8 cellular contexts compared by ENCODE assay signal in the genomic region with DNA sequence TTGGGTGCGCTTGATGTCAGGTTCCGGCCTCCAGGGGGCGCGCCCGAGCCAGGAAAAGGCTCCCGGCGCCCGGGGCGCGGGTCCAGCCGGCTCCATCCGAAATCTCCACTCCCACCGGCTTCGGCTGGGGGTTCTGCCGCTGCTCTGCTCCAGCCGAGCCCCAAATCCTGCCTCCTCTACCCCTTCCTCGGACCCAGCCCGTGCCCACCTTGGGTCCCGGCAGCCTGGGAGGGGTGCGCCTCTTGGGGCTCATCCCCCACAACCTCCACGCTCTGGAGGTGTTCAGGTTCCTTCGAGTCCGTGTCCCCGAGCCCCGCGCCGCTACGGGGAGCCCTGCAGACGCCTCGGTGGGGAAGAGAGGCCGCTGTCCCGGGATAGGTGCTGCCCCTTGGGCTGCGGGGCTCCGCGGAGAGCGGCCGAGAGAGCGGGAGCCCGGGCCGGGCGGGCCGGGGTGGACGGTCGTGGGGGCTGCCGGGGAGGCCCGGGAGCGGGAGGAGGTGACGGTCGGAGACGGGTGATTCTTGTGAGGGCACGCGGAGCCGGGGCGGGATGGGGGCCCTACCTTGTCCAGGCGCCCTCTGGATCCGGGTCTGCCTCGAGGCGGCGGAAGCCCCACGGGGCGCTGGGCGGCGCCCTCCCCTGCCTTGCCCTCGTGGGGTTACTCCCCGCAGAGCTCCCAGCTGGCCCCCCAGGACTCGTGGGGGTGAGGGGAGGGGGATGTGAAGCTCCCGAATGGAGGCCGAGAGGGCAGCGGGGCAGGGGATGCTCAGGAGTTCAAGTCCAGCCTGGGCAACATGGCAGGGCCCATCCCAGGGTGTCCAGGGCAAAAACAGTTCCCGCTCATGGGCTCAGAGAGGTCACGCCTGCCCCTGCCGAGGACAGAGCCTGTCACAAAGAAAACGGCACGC. TPM values are rescaled to one million over a fixed set of nuclear protein-coding genes. Genes with fewer than 3 reads are reported as not detected.
A peak's percentile ranks its signal among the peaks of the same experiment; 100 is the strongest.
DNase-seq lines count a peak whose midpoint lies in the region; ATAC-seq, FAIRE-seq and TF ChIP-seq lines count a peak whose summit lies in the region.

No MANE protein-coding gene starts in this region.

- H3K36me3 ChIP-seq in colonic mucosa, result no peaks in the 10 kb centered on the region
- no peaks in the 10 kb centered on the region for H3K36me3 ChIP-seq in HepG2 (replicated peaks in 1 of 2; ENCODE audit: control insufficient read depth in 1 of 2, insufficient read depth in 2 of 2, low read length in 2 of 2)

- intact Hi-C loops in colonic mucosa (cut with DNase I) (loop anchor here (5.0 to 10.0 kb wide), 2 partner anchors 112 to 160 kb away; no protein-coding TSS in a partner anchor), HepG2 (cut with micrococcal nuclease; ENCODE audit: unreplicated experiment) (no loop called here)

- H3K9me3 ChIP-seq in A549 (no peaks in the 10 kb centered on the region), colonic mucosa (no peaks in the 10 kb centered on the region), HepG2 (ENCODE audit: low read length) (no peaks in the 10 kb centered on the region)

- no peaks in the 10 kb centered on the region for H4K20me1 ChIP-seq in HepG2 (ENCODE audit: insufficient read depth, low read length)

- CTCF ChIA-PET in A549 (lab: Yijun Ruan, JAX) (interaction anchor here (0.9 to 2.5 kb wide), 6 partner anchors 17 to 205 kb away, joined by 3 to 15 read pairs (median 4); no protein-coding TSS in a partner anchor), HepG2 (lab: Yijun Ruan, JAX; ENCODE audit: low intra/inter-chr PET ratio, low total read pairs) (interaction anchor here (1.0 to 2.0 kb wide), 3 partner anchors 30 to 118 kb away, joined by 3 to 13 read pairs (median 8); no protein-coding TSS in a partner anchor)

- H3K4me2 ChIP-seq in A549, result peak overlapping the region; percentile 99
- peak overlapping the region; percentile 95 for H3K4me2 ChIP-seq in HepG2 (ENCODE audit: low read depth, low read length)

- peak; percentile 95 for ATAC-seq in A549
- peak; percentile 90 for ATAC-seq in HepG2

- peak overlapping the region in 1 of 2 donors; percentile 70 for H3K9ac ChIP-seq in colonic mucosa (ENCODE audit: low read depth in 2 of 2, low read length in 2 of 2)
- H3K9ac ChIP-seq in HepG2 (ENCODE audit: insufficient read depth, low read depth, low read length), result no peak overlapping the region

- DNase-seq in A549 (ENCODE audit: low read depth in 1 of 2, low spot score in 1 of 2), result peak; percentile 68 to 78
- peak; percentile 91 for DNase-seq in GM13976 (ENCODE audit: low spot score)
- peak; percentile 18 for DNase-seq in NCI-H146 treated with DMSO at 0.1 percent for 48 hours (lab: John Stamatoyannopoulos, UW; ENCODE audit: unreplicated experiment)
- DNase-seq in activated CD4-positive, alpha-beta T cell treated with anti-CD3 and anti-CD28 coated beads for 24 hours (ENCODE audit: low read depth in 2 of 2), result peak; percentile 68 to 77
- peak; percentile 91 for DNase-seq in colonic mucosa
- DNase-seq in HepG2 (ENCODE audit: low spot score), result no peak
- DNase-seq in stimulated activated CD4-positive, alpha-beta T cell treated with anti-CD3 and anti-CD28 coated beads, Interleukin-2, amount 100 ng/mL, for 48 hours, result peak; percentile 83 to 89
- DNase-seq in RCC 7860 (ENCODE audit: low spot score), result no peak

- H3K27ac ChIP-seq in A549 (peak overlapping the region; percentile 89 to 90), colonic mucosa (no peak overlapping the region), HepG2 (ENCODE audit: extremely low read length, insufficient read depth, low read length) (no peak overlapping the region)

- TF ChIP-seq CTCF in A549 (IDR thresholded peaks at IDR 0.05) (peak; percentile 73), GM13976 (IDR thresholded peaks at IDR 0.05; ENCODE audit: borderline replicate concordance, control extremely low read depth, extremely low read depth, insufficient read depth, missing control alignments) (peak; percentile 77), colonic mucosa (IDR thresholded peaks at IDR 0.05) (peak; percentile 69), HepG2 (CRISPR knock-in tag; IDR thresholded peaks at IDR 0.05) (peak; percentile 69)

- TF ChIP-seq POLR2A in A549 (IDR thresholded peaks at IDR 0.05; ENCODE audit: low read length), result no peak
- peak; percentile 20 to 44; a peak in 2 of 4 replicates for TF ChIP-seq POLR2A in HepG2 (IDR thresholded peaks at IDR 0.05; ENCODE audit: insufficient read depth in 1 of 2, low read depth in 2 of 2, low read length in 2 of 2)

- TF ChIP-seq RAD21 in A549 (conservative IDR thresholded peaks at IDR 0.05 in 1 of 2, IDR thresholded peaks at IDR 0.05 in 1 of 2) (peak; percentile 66 to 89), HepG2 (CRISPR knock-in tag; IDR thresholded peaks at IDR 0.05) (peak; percentile 81)

- no peaks in the 10 kb centered on the region for H3K79me2 ChIP-seq in HepG2 (ENCODE audit: insufficient read depth, low read length)

- BruUV-seq in HepG2 (replicated peaks; lab: Mats Ljungman, UMichigan), result no TSS peak

- FAIRE-seq in A549 (lab: Jason Lieb, UNC) (no peak), HepG2 (lab: Jason Lieb, UNC) (no peak), RCC 7860 (lab: Jason Lieb, UNC) (no peak)

- H2AFZ ChIP-seq in HepG2 (ENCODE audit: low read length), result no peak overlapping the region

- POLR2A ChIA-PET in A549 (lab: Yijun Ruan, JAX), result interaction anchor here (0.6 kb wide), 1 partner anchor 92 kb away, joined by 3 read pairs; no protein-coding TSS in a partner anchor
- POLR2A ChIA-PET in HepG2 (lab: Yijun Ruan, JAX), result no interaction called here

- H3K4me1 ChIP-seq in A549 (no peaks in the 10 kb centered on the region), colonic mucosa (no peaks in the 10 kb centered on the region), HepG2 (ENCODE audit: insufficient read depth, low read length) (peaks cover 17% of the 10 kb centered on the region)

- H3K27me3 ChIP-seq in colonic mucosa, result no peaks in the 10 kb centered on the region
- peaks cover 0 to 14% of the 10 kb centered on the region in 2 experiments; a peak in 1 of 5 replicates for H3K27me3 ChIP-seq in HepG2 (ENCODE audit: control insufficient read depth in 1 of 2, insufficient read depth in 2 of 2, low read length in 2 of 2)

- no peak for TF ChIP-seq EP300 in A549 (IDR thresholded peaks at IDR 0.05)
- no peak for TF ChIP-seq EP300 in HepG2 (IDR thresholded peaks at IDR 0.05; ENCODE audit: low read depth in 2 of 2, low read length in 2 of 2)
- TF ChIP-seq EP300 in HepG2 (CRISPR knock-in tag; IDR thresholded peaks at IDR 0.05; ENCODE audit: borderline replicate concordance), result no peak

- H3K4me3 ChIP-seq in A549, result peak overlapping the region; percentile 71
- peak overlapping the region; percentile 50 for H3K4me3 ChIP-seq in colonic mucosa
- H3K4me3 ChIP-seq in HepG2 (replicated peaks in 1 of 3; ENCODE audit: insufficient read depth in 1 of 3, low read depth in 2 of 3, low read length in 3 of 3), result peak overlapping the region; percentile 48 to 81 (median 49); a peak in 5 of 6 replicates

- in situ Hi-C loops in GM13976 (cut with MboI; ENCODE audit: low sequenced_read_pairs, unreplicated experiment), result loop anchor here (25.0 kb wide), 1 partner anchor 375 kb away; no protein-coding TSS in a partner anchor
- in situ Hi-C loops in HepG2 (cut with HindIII; ENCODE audit: extremely low pct_ligation_motif_present, low pct_unique_long_range_greater_than_20kb), result no loop called here

- whole genome bisulfite sequencing in A549 (ENCODE audit: missing lambda C conversion rate), result 23% methylated on average over 8 of the region's 74 CpGs
- WGBS in HepG2 (ENCODE audit: low lambda C conversion rate), result 23% methylated on average over 12 of the region's 74 CpGs

RNA-seq across cellular contexts. Expression of gene CYB5R3, which starts 13.2 kb away (rescaled TPM):
- polyA plus RNA-seq in A549 (2011; rRNA removed), result 30.8 and 39.4 TPM in 2 replicates
- 53.4 and 74.7 TPM in 2 replicates for polyA plus RNA-seq in A549 (2012; cell fraction: cytosol; rRNA removed)
- 60.2 and 68.1 TPM in 2 replicates for polyA plus RNA-seq in A549 (2012; cell fraction: nucleus; rRNA removed)
- polyA plus RNA-seq in A549 (2017; fragmentation: RNase III; extraction: RNeasy Plus Mini Kit Qiagen cat#74134 plus additional on column Dnase treatment), result 47.6 to 54.0 TPM (median 51.8 TPM) in 3 replicates
- polyA minus RNA-seq in A549 (2011; rRNA and poly(A)+ RNA removed), result 40.5 and 42.5 TPM in 2 replicates
- total RNA-seq in colonic mucosa, result 100 to 1,000 TPM; 105 to 133 TPM
- 31.5 and 32.4 TPM in 2 replicates for total RNA-seq in HepG2 (2016; rRNA removed; fragmentation: Illumina TruSeq; extraction: Trizol)
- 9.5 and 9.9 TPM in 2 replicates for total RNA-seq in HepG2 (2016; cell fraction: cytosol; rRNA removed; fragmentation: Illumina TruSeq; extraction: Trizol; ENCODE audit: low read depth)
- total RNA-seq in HepG2 (2016; cell fraction: insoluble cytoplasmic fraction; rRNA removed; fragmentation: Illumina TruSeq; extraction: Trizol), result 27.7 and 33.5 TPM in 2 replicates
- 19.2 and 24.7 TPM in 2 replicates for total RNA-seq in HepG2 (2016; cell fraction: membrane; rRNA removed; fragmentation: Illumina TruSeq; extraction: Trizol)
- 26.9 and 30.5 TPM in 2 replicates for total RNA-seq in HepG2 (2016; cell fraction: nucleus; rRNA removed; fragmentation: Illumina TruSeq; extraction: Trizol)
- polyA plus RNA-seq in HepG2 (2011; rRNA removed), result 305 and 347 TPM in 2 replicates
- polyA plus RNA-seq in HepG2 (2011; cell fraction: cytosol; rRNA removed), result 171 and 227 TPM in 2 replicates
- 180 and 209 TPM in 2 replicates for polyA plus RNA-seq in HepG2 (2011; cell fraction: nucleus; rRNA removed)
- polyA plus RNA-seq in HepG2 (2012), result 258 and 265 TPM in 2 replicates
- 41.8 and 43.2 TPM in 2 replicates for polyA plus RNA-seq in HepG2 (2016; cell fraction: cytosol; fragmentation: Illumina TruSeq; extraction: Trizol; ENCODE audit: low read depth)
- 103 and 141 TPM in 2 replicates for polyA plus RNA-seq in HepG2 (2016; cell fraction: insoluble cytoplasmic fraction; fragmentation: Illumina TruSeq; extraction: Trizol; ENCODE audit: low read depth)
- 69.2 and 69.5 TPM in 2 replicates for polyA plus RNA-seq in HepG2 (2016; cell fraction: membrane; fragmentation: Illumina TruSeq; extraction: Trizol; ENCODE audit: low read depth)
- polyA plus RNA-seq in HepG2 (2016; cell fraction: nucleus; fragmentation: Illumina TruSeq; extraction: Trizol; ENCODE audit: insufficient read depth, low read depth), result 118 and 123 TPM in 2 replicates
- 63.4 and 306 TPM in 2 replicates for polyA minus RNA-seq in HepG2 (2011; rRNA and poly(A)+ RNA removed; ENCODE audit: low replicate concordance)
- polyA minus RNA-seq in HepG2 (2011; cell fraction: cytosol; rRNA and poly(A)+ RNA removed), result 173 and 208 TPM in 2 replicates
- 50.5 and 63.4 TPM in 2 replicates for polyA minus RNA-seq in HepG2 (2011; cell fraction: nucleus; rRNA and poly(A)+ RNA removed)

RNA-seq across cellular contexts. Expression of gene ATP5MGL, which starts 22.0 kb away (rescaled TPM):
- polyA plus RNA-seq in A549 (2011; rRNA removed) (not detected in 2 replicates), A549 (2017; fragmentation: RNase III; extraction: RNeasy Plus Mini Kit Qiagen cat#74134 plus additional on column Dnase treatment) (not detected in 3 replicates), HepG2 (2011; rRNA removed) (0.40 and 0.50 TPM in 2 replicates)
- not detected in 2 replicates for polyA plus RNA-seq in A549 (2012; cell fraction: cytosol; rRNA removed)
- not detected in 2 replicates for polyA plus RNA-seq in A549 (2012; cell fraction: nucleus; rRNA removed)
- polyA minus RNA-seq in A549 (2011; rRNA and poly(A)+ RNA removed), result 0.87 and 1.3 TPM in 2 replicates
- total RNA-seq in colonic mucosa (under 1 TPM in 1 of 2 donors, not detected in 1; 0.44 TPM), HepG2 (2016; rRNA removed; fragmentation: Illumina TruSeq; extraction: Trizol) (0.97 TPM in 1 of 2 replicates, not detected in the other)
- 0.35 TPM in 1 of 2 replicates, not detected in the other for total RNA-seq in HepG2 (2016; cell fraction: cytosol; rRNA removed; fragmentation: Illumina TruSeq; extraction: Trizol; ENCODE audit: low read depth)
- 0.58 TPM in 1 of 2 replicates, not detected in the other for total RNA-seq in HepG2 (2016; cell fraction: insoluble cytoplasmic fraction; rRNA removed; fragmentation: Illumina TruSeq; extraction: Trizol)
- total RNA-seq in HepG2 (2016; cell fraction: membrane; rRNA removed; fragmentation: Illumina TruSeq; extraction: Trizol), result not detected in 2 replicates
- 0.69 and 1.2 TPM in 2 replicates for total RNA-seq in HepG2 (2016; cell fraction: nucleus; rRNA removed; fragmentation: Illumina TruSeq; extraction: Trizol)
- polyA plus RNA-seq in HepG2 (2011; cell fraction: cytosol; rRNA removed), result not detected in 2 replicates
- polyA plus RNA-seq in HepG2 (2011; cell fraction: nucleus; rRNA removed), result 0.40 and 1.1 TPM in 2 replicates
- polyA plus RNA-seq in HepG2 (2012), result 0.21 TPM in 1 of 2 replicates, not detected in the other
- not detected in 2 replicates for polyA plus RNA-seq in HepG2 (2016; cell fraction: cytosol; fragmentation: Illumina TruSeq; extraction: Trizol; ENCODE audit: low read depth)
- not detected in 2 replicates for polyA plus RNA-seq in HepG2 (2016; cell fraction: insoluble cytoplasmic fraction; fragmentation: Illumina TruSeq; extraction: Trizol; ENCODE audit: low read depth)
- not detected in 2 replicates for polyA plus RNA-seq in HepG2 (2016; cell fraction: membrane; fragmentation: Illumina TruSeq; extraction: Trizol; ENCODE audit: low read depth)
- not detected in 2 replicates for polyA plus RNA-seq in HepG2 (2016; cell fraction: nucleus; fragmentation: Illumina TruSeq; extraction: Trizol; ENCODE audit: insufficient read depth, low read depth)
- 2.1 and 4.3 TPM in 2 replicates for polyA minus RNA-seq in HepG2 (2011; rRNA and poly(A)+ RNA removed; ENCODE audit: low replicate concordance)
- polyA minus RNA-seq in HepG2 (2011; cell fraction: cytosol; rRNA and poly(A)+ RNA removed), result not detected in 2 replicates
- 3.9 and 6.5 TPM in 2 replicates for polyA minus RNA-seq in HepG2 (2011; cell fraction: nucleus; rRNA and poly(A)+ RNA removed)

RNA-seq across cellular contexts. Expression of gene POLDIP3, which starts 47.7 kb away (rescaled TPM):
- polyA plus RNA-seq in A549 (2011; rRNA removed), result 31.8 and 42.0 TPM in 2 replicates
- 23.8 and 30.2 TPM in 2 replicates for polyA plus RNA-seq in A549 (2012; cell fraction: cytosol; rRNA removed)
- polyA plus RNA-seq in A549 (2012; cell fraction: nucleus; rRNA removed), result 27.7 and 37.2 TPM in 2 replicates
- polyA plus RNA-seq in A549 (2017; fragmentation: RNase III; extraction: RNeasy Plus Mini Kit Qiagen cat#74134 plus additional on column Dnase treatment), result 29.8 to 31.5 TPM (median 31.0 TPM) in 3 replicates
- 33.8 and 34.7 TPM in 2 replicates for polyA minus RNA-seq in A549 (2011; rRNA and poly(A)+ RNA removed)
- total RNA-seq in colonic mucosa, result 10 to 100 TPM; 55.0 to 68.2 TPM
- 47.4 and 64.1 TPM in 2 replicates for total RNA-seq in HepG2 (2016; rRNA removed; fragmentation: Illumina TruSeq; extraction: Trizol)
- total RNA-seq in HepG2 (2016; cell fraction: cytosol; rRNA removed; fragmentation: Illumina TruSeq; extraction: Trizol; ENCODE audit: low read depth), result 6.4 and 8.7 TPM in 2 replicates
- 45.0 and 57.8 TPM in 2 replicates for total RNA-seq in HepG2 (2016; cell fraction: insoluble cytoplasmic fraction; rRNA removed; fragmentation: Illumina TruSeq; extraction: Trizol)
- total RNA-seq in HepG2 (2016; cell fraction: membrane; rRNA removed; fragmentation: Illumina TruSeq; extraction: Trizol), result 23.2 TPM in 2 replicates
- total RNA-seq in HepG2 (2016; cell fraction: nucleus; rRNA removed; fragmentation: Illumina TruSeq; extraction: Trizol), result 32.4 and 36.4 TPM in 2 replicates
- 45.8 and 50.1 TPM in 2 replicates for polyA plus RNA-seq in HepG2 (2011; rRNA removed)
- 28.7 TPM in 2 replicates for polyA plus RNA-seq in HepG2 (2011; cell fraction: cytosol; rRNA removed)
- polyA plus RNA-seq in HepG2 (2011; cell fraction: nucleus; rRNA removed), result 70.7 and 76.7 TPM in 2 replicates
- 62.0 and 63.4 TPM in 2 replicates for polyA plus RNA-seq in HepG2 (2012)
- polyA plus RNA-seq in HepG2 (2016; cell fraction: cytosol; fragmentation: Illumina TruSeq; extraction: Trizol; ENCODE audit: low read depth), result 5.1 and 6.4 TPM in 2 replicates
- 59.1 and 66.7 TPM in 2 replicates for polyA plus RNA-seq in HepG2 (2016; cell fraction: insoluble cytoplasmic fraction; fragmentation: Illumina TruSeq; extraction: Trizol; ENCODE audit: low read depth)
- polyA plus RNA-seq in HepG2 (2016; cell fraction: membrane; fragmentation: Illumina TruSeq; extraction: Trizol; ENCODE audit: low read depth), result 14.0 and 14.8 TPM in 2 replicates
- polyA plus RNA-seq in HepG2 (2016; cell fraction: nucleus; fragmentation: Illumina TruSeq; extraction: Trizol; ENCODE audit: insufficient read depth, low read depth), result 53.9 and 54.2 TPM in 2 replicates
- polyA minus RNA-seq in HepG2 (2011; rRNA and poly(A)+ RNA removed; ENCODE audit: low replicate concordance), result 46.1 and 58.4 TPM in 2 replicates
- 29.3 and 32.2 TPM in 2 replicates for polyA minus RNA-seq in HepG2 (2011; cell fraction: cytosol; rRNA and poly(A)+ RNA removed)
- 33.0 and 36.7 TPM in 2 replicates for polyA minus RNA-seq in HepG2 (2011; cell fraction: nucleus; rRNA and poly(A)+ RNA removed)

RNA-seq across cellular contexts. Expression of gene A4GALT, which starts 58.3 kb away (rescaled TPM):
- polyA plus RNA-seq in A549 (2011; rRNA removed), result 5.0 and 5.1 TPM in 2 replicates
- 9.1 and 14.2 TPM in 2 replicates for polyA plus RNA-seq in A549 (2012; cell fraction: cytosol; rRNA removed)
- 12.3 and 13.3 TPM in 2 replicates for polyA plus RNA-seq in A549 (2012; cell fraction: nucleus; rRNA removed)
- 6.0 to 9.2 TPM (median 7.8 TPM) in 3 replicates for polyA plus RNA-seq in A549 (2017; fragmentation: RNase III; extraction: RNeasy Plus Mini Kit Qiagen cat#74134 plus additional on column Dnase treatment)
- polyA minus RNA-seq in A549 (2011; rRNA and poly(A)+ RNA removed), result 6.2 and 6.8 TPM in 2 replicates
- 1 to 10 TPM; 2.7 to 8.7 TPM for total RNA-seq in colonic mucosa
- total RNA-seq in HepG2 (2016; rRNA removed; fragmentation: Illumina TruSeq; extraction: Trizol), result 0.09 TPM in 1 of 2 replicates, not detected in the other
- total RNA-seq in HepG2 (2016; cell fraction: cytosol; rRNA removed; fragmentation: Illumina TruSeq; extraction: Trizol; ENCODE audit: low read depth), result not detected in 2 replicates
- total RNA-seq in HepG2 (2016; cell fraction: insoluble cytoplasmic fraction; rRNA removed; fragmentation: Illumina TruSeq; extraction: Trizol), result not detected in 2 replicates
- total RNA-seq in HepG2 (2016; cell fraction: membrane; rRNA removed; fragmentation: Illumina TruSeq; extraction: Trizol), result not detected in 2 replicates
- not detected in 2 replicates for total RNA-seq in HepG2 (2016; cell fraction: nucleus; rRNA removed; fragmentation: Illumina TruSeq; extraction: Trizol)
- polyA plus RNA-seq in HepG2 (2011; rRNA removed), result 1.1 and 2.7 TPM in 2 replicates
- 2.5 and 4.5 TPM in 2 replicates for polyA plus RNA-seq in HepG2 (2011; cell fraction: cytosol; rRNA removed)
- 3.2 and 3.6 TPM in 2 replicates for polyA plus RNA-seq in HepG2 (2011; cell fraction: nucleus; rRNA removed)
- polyA plus RNA-seq in HepG2 (2012), result 0.74 and 1.8 TPM in 2 replicates
- polyA plus RNA-seq in HepG2 (2016; cell fraction: cytosol; fragmentation: Illumina TruSeq; extraction: Trizol; ENCODE audit: low read depth), result not detected in 2 replicates
- 0.15 TPM in 1 of 2 replicates, not detected in the other for polyA plus RNA-seq in HepG2 (2016; cell fraction: insoluble cytoplasmic fraction; fragmentation: Illumina TruSeq; extraction: Trizol; ENCODE audit: low read depth)
- polyA plus RNA-seq in HepG2 (2016; cell fraction: membrane; fragmentation: Illumina TruSeq; extraction: Trizol; ENCODE audit: low read depth), result 0.09 TPM in 1 of 2 replicates, not detected in the other
- not detected in 2 replicates for polyA plus RNA-seq in HepG2 (2016; cell fraction: nucleus; fragmentation: Illumina TruSeq; extraction: Trizol; ENCODE audit: insufficient read depth, low read depth)
- polyA minus RNA-seq in HepG2 (2011; rRNA and poly(A)+ RNA removed; ENCODE audit: low replicate concordance), result 7.6 and 7.8 TPM in 2 replicates
- polyA minus RNA-seq in HepG2 (2011; cell fraction: cytosol; rRNA and poly(A)+ RNA removed), result 1.5 and 2.5 TPM in 2 replicates
- polyA minus RNA-seq in HepG2 (2011; cell fraction: nucleus; rRNA and poly(A)+ RNA removed), result 2.1 and 2.9 TPM in 2 replicates

Comparison
In these comparisons a context has a peak if more than half of its experiments do, and no peak if none do; other contexts are left out.
1. DNase-seq: peak in A549 (2 of 2), GM13976 (single experiment), NCI-H146 treated with DMSO at 0.1 percent for 48 hours (single experiment), activated CD4-positive, alpha-beta T cell treated with anti-CD3 and anti-CD28 coated beads for 24 hours (2 of 2), colonic mucosa (single experiment) and stimulated activated CD4-positive, alpha-beta T cell treated with anti-CD3 and anti-CD28 coated beads, Interleukin-2, amount 100 ng/mL, for 48 hours (2 of 2); none in HepG2 (single experiment) and RCC 7860 (single experiment).
2. H3K27ac ChIP-seq: peak in A549 (2 of 2); none in colonic mucosa (single experiment) and HepG2 (single experiment).
3. Of the 38 proteins assayed by ChIP-seq in both HepG2 and A549: peak only in HepG2: BCL3 and POLR2A; only in A549: MAX; in both: CTCF, RAD21 and SMC3; in neither: 30; mixed calls (peak in some experiments, not most) for 2.
4. Peak in every context shown above with its lines, with median percentiles within 50 percentile points of each other: H3K4me3 ChIP-seq and CTCF ChIP-seq.